27 cellular contexts compared by ENCODE assay signal in genomic region chr12:24915501-24915900, GRCh38.
"Had no signal": no experiment of that assay in that cellular context is flagged by ENCODE, and none has a peak within 500 bp of the region (broad histone marks: within the 10 kb centered on the region; RNA-seq: fewer than 3 reads in every experiment).

No MANE protein-coding gene starts in this region.

- H3K9me3 ChIP-seq: ovary, psoas muscle, right lobe of liver, sigmoid colon, stomach, thoracic aorta, thyroid gland, tibial nerve, upper lobe of left lung, vagina had no signal

- H3K9ac ChIP-seq: neural progenitor cell, parathyroid adenoma had no signal

- H2AFZ ChIP-seq: neural progenitor cell, parathyroid adenoma had no signal

- H3K27ac ChIP-seq: neural progenitor cell, ovary, parathyroid adenoma, psoas muscle, right lobe of liver, sigmoid colon, stomach, thoracic aorta, thyroid gland, tibial nerve, upper lobe of left lung, vagina had no signal

- H3K4me1 ChIP-seq: parathyroid adenoma, psoas muscle, right lobe of liver, sigmoid colon, thyroid gland, tibial nerve, upper lobe of left lung, vagina had no signal

- H3K4me3 ChIP-seq: neural progenitor cell, ovary, psoas muscle, right lobe of liver, sigmoid colon, stomach, thoracic aorta, thyroid gland, tibial nerve, upper lobe of left lung, vagina had no signal

- H3K27ac Mint-ChIP-seq: nephron; neural progenitor cell; progenitor cell of endocrine pancreas; stimulated activated effector memory CD8-positive, alpha-beta T cell treated with anti-CD3 and anti-CD28 coated beads, Interleukin-12 subunit alpha, Interleukin-12 subunit beta, amount 100 ng/mL, for 72 hours; stimulated activated naive B cell treated with anti-CD40 and anti-IgM and Interleukin-4, amounts not matched to agents 10 μg/mL and 1 μg/mL and 100 μg/mL, for 72 hours; stimulated activated naive CD8-positive, alpha-beta T cell treated with anti-CD3 and anti-CD28 coated beads, Interleukin-15, Interleukin-2, amounts not matched to agents 100 ng/mL and 50 ng/mL, for 24 hours had no signal

- H3K27me3 ChIP-seq: neural progenitor cell, ovary, right lobe of liver, sigmoid colon, stomach, thyroid gland, tibial nerve, upper lobe of left lung, vagina had no signal

- ATAC-seq: psoas muscle; right cardiac atrium; right lobe of liver; stimulated activated effector memory CD8-positive, alpha-beta T cell treated with anti-CD3 and anti-CD28 coated beads, Interleukin-12 subunit alpha, Interleukin-12 subunit beta, amount 100 ng/mL, for 72 hours; stimulated activated naive B cell treated with anti-CD40 and anti-IgM and Interleukin-4, amounts not matched to agents 10 μg/mL and 1 μg/mL and 100 μg/mL, for 72 hours had no signal

- H3K79me2 ChIP-seq: parathyroid adenoma had no signal

- H3K4me2 ChIP-seq: neural progenitor cell had no signal

- H3K4me1 Mint-ChIP-seq: stimulated activated effector memory CD8-positive, alpha-beta T cell treated with anti-CD3 and anti-CD28 coated beads, Interleukin-12 subunit alpha, Interleukin-12 subunit beta, amount 100 ng/mL, for 72 hours had no signal

- H3K27me3 Mint-ChIP-seq: progenitor cell of endocrine pancreas; stimulated activated naive B cell treated with anti-CD40 and anti-IgM and Interleukin-4, amounts not matched to agents 10 μg/mL and 1 μg/mL and 100 μg/mL, for 72 hours had no signal

- DNase-seq: occipital lobe; ovary; posterior cingulate gyrus; psoas muscle; right cardiac atrium; right lobe of liver; sigmoid colon; small intestine; stimulated activated CD4-positive, alpha-beta T cell treated with anti-CD3 and anti-CD28 coated beads, Interleukin-15, amount 100 ng/mL, for 24 hours; stimulated activated CD4-positive, alpha-beta T cell treated with anti-CD3 and anti-CD28 coated beads, Interleukin-2, amount 100 ng/mL, for 24 hours; stimulated activated CD4-positive, alpha-beta T cell treated with anti-CD3 and anti-CD28 coated beads, Interleukin-2, amount 100 ng/mL, for 48 hours; stimulated activated CD4-positive, alpha-beta T cell treated with anti-CD3 and anti-CD28 coated beads, Interleukin-4, amount 100 ng/mL, for 24 hours; stimulated activated naive B cell treated with anti-CD40 and anti-IgM and Interleukin-4, amounts not matched to agents 10 μg/mL and 1 μg/mL and 100 μg/mL, for 72 hours; stimulated activated naive CD4-positive, alpha-beta T cell treated with Interleukin-2 at 50 U/mL for 16 hours; stomach; thyroid gland; trophoblast cell; upper lobe of left lung had no signal

- H3K36me3 ChIP-seq: ovary, right lobe of liver, sigmoid colon, stomach, thoracic aorta, thyroid gland, tibial nerve, upper lobe of left lung, vagina had no signal

- H3K4me3 Mint-ChIP-seq: nephron; neural progenitor cell; stimulated activated effector memory CD8-positive, alpha-beta T cell treated with anti-CD3 and anti-CD28 coated beads, Interleukin-12 subunit alpha, Interleukin-12 subunit beta, amount 100 ng/mL, for 72 hours; stimulated activated naive B cell treated with anti-CD40 and anti-IgM and Interleukin-4, amounts not matched to agents 10 μg/mL and 1 μg/mL and 100 μg/mL, for 72 hours; stimulated activated naive CD8-positive, alpha-beta T cell treated with anti-CD3 and anti-CD28 coated beads, Interleukin-15, Interleukin-2, amounts not matched to agents 100 ng/mL and 50 ng/mL, for 24 hours had no signal

- H3K9me3 Mint-ChIP-seq: nephron; stimulated activated effector memory CD8-positive, alpha-beta T cell treated with anti-CD3 and anti-CD28 coated beads, Interleukin-12 subunit alpha, Interleukin-12 subunit beta, amount 100 ng/mL, for 72 hours; stimulated activated naive CD8-positive, alpha-beta T cell treated with anti-CD3 and anti-CD28 coated beads, Interleukin-15, Interleukin-2, amounts not matched to agents 100 ng/mL and 50 ng/mL, for 24 hours had no signal
